Comparison of ENCODE assay signal across 14 cellular contexts in genomic region chr1:76668046-76668445, GRCh38.
A peak's percentile ranks its signal among the peaks of the same experiment; 100 is the strongest.
DNase-seq lines count a peak whose midpoint lies in the region; ATAC-seq, FAIRE-seq and TF ChIP-seq lines count a peak whose summit lies in the region.
"Had no signal": no experiment of that assay in that cellular context is flagged by ENCODE, and none has a peak within 500 bp of the region (broad histone marks: within the 10 kb centered on the region; RNA-seq: fewer than 3 reads in every experiment).

No MANE protein-coding gene starts in this region.

- no peaks in the 10 kb centered on the region for H3K79me2 ChIP-seq in K562 (ENCODE audit: control insufficient read depth, insufficient read depth, low read length)

- TF ChIP-seq CTCF in K562 (IDR thresholded peaks at IDR 0.05 in 2 of 3, conservative IDR thresholded peaks at IDR 0.05 in 1 of 3; ENCODE audit: insufficient read depth in 2 of 3, low read depth in 1 of 3, low read length in 3 of 3): no peak

- TF ChIP-seq RAD21 in K562 (CRISPR knock-in tag; conservative IDR thresholded peaks at IDR 0.05 in 1 of 2, IDR thresholded peaks at IDR 0.05 in 1 of 2): no peak

- intact Hi-C loops in K562 (cut with micrococcal nuclease): no loop called here
- intact Hi-C loops in activated naive CD4-positive, alpha-beta T cell treated with anti-CD3 and anti-CD28 coated beads for 36 hours (cut with micrococcal nuclease): no loop called here

- peak; percentile 47 for DNase-seq in DMS79 (lab: John Stamatoyannopoulos, UW)
- no peak for DNase-seq in K562 (ENCODE audit: extremely low read depth in 1 of 4, low spot score in 3 of 4)
- no peak for DNase-seq in activated effector memory CD4-positive, alpha-beta T cell treated with Interleukin-2 at 50 U/mL for 16 hours
- DNase-seq in stimulated activated CD4-positive, alpha-beta T cell treated with anti-CD3 and anti-CD28 coated beads, Interleukin-12 subunit alpha, Interleukin-12 subunit beta, amount 100 ng/mL, for 4 hours: no peak
- DNase-seq in activated naive CD4-positive, alpha-beta T cell treated with anti-CD3 and anti-CD28 coated beads for 36 hours: no peak
- no peak for DNase-seq in stimulated activated CD4-positive, alpha-beta T cell treated with anti-CD3 and anti-CD28 coated beads, Interleukin-15, amount 100 ng/mL, for 24 hours
- DNase-seq: BE2C; NCI-H1436 treated with DMSO at 0.1 percent for 48 hours; stimulated activated CD4-positive, alpha-beta T cell treated with anti-CD3 and anti-CD28 coated beads, Interleukin-4, amount 100 ng/mL, for 24 hours had no signal

- H3K9me3 ChIP-seq in K562 (replicated peaks; ENCODE audit: control insufficient read depth, insufficient read depth, low read depth, low read length): 0 out of 2 replicates have a peak, but pooled peaks cover 3% of the 10 kb centered on the region
- H3K9me3 ChIP-seq: BE2C, esophagus muscularis mucosa, mucosa of descending colon had no signal

- in situ Hi-C loops in K562 (cut with MboI): no loop called here

- H3K4me3 ChIP-seq in K562: no peak overlapping the region
- H3K4me3 ChIP-seq: esophagus muscularis mucosa, mucosa of descending colon had no signal

- no peak overlapping the region for H3K4me2 ChIP-seq in K562 (ENCODE audit: insufficient read depth, low read length)

- no peak overlapping the region for H2AFZ ChIP-seq in K562 (ENCODE audit: low read depth, low read length)

- peaks cover 7% of the 10 kb centered on the region for H3K4me1 Mint-ChIP-seq in activated naive CD4-positive, alpha-beta T cell treated with anti-CD3 and anti-CD28 coated beads for 36 hours (ENCODE audit: low read depth)

- H3K36me3 Mint-ChIP-seq in activated naive CD4-positive, alpha-beta T cell treated with anti-CD3 and anti-CD28 coated beads for 36 hours (ENCODE audit: low read depth): no peaks in the 10 kb centered on the region

- H3K27me3 ChIP-seq in K562 (ENCODE audit: control insufficient read depth in 2 of 2, insufficient read depth in 2 of 2, low read length in 2 of 2): no peaks in the 10 kb centered on the region
- H3K27me3 ChIP-seq: BE2C, esophagus muscularis mucosa had no signal

- H3K4me3 Mint-ChIP-seq in activated naive CD4-positive, alpha-beta T cell treated with anti-CD3 and anti-CD28 coated beads for 36 hours: no peak overlapping the region

- BruUV-seq in K562 (replicated peaks; lab: Mats Ljungman, UMichigan): no TSS peak

- no peaks in the 10 kb centered on the region for H4K20me1 ChIP-seq in K562 (replicated peaks; ENCODE audit: control insufficient read depth, insufficient read depth, low read length)

- POLR2A ChIA-PET in K562 (lab: Yijun Ruan, JAX): no interaction called here

- no peaks in the 10 kb centered on the region for H3K9me1 ChIP-seq in K562 (ENCODE audit: control insufficient read depth, insufficient read depth, low read length)

- TF ChIP-seq EP300 in K562 (IDR thresholded peaks at IDR 0.05; ENCODE audit: low read length): no peak

- H3K27me3 Mint-ChIP-seq in activated naive CD4-positive, alpha-beta T cell treated with anti-CD3 and anti-CD28 coated beads for 36 hours (ENCODE audit: low read depth): no peaks in the 10 kb centered on the region

- no peak overlapping the region for H3K9ac ChIP-seq in K562 (ENCODE audit: insufficient read depth in 1 of 2, low read depth in 2 of 2, low read length in 2 of 2)

- no peak overlapping the region for H3K27ac ChIP-seq in K562 (ENCODE audit: extremely low read depth, low read depth, low read length)
- H3K27ac ChIP-seq: esophagus muscularis mucosa had no signal

- peak; percentile 75 for ATAC-seq in GM19452 (IDR thresholded peaks at IDR 0.05; ENCODE audit: unreplicated experiment)
- peak; percentile 68 for ATAC-seq in HG03103 (IDR thresholded peaks at IDR 0.05; ENCODE audit: low read depth, unreplicated experiment)
- no peak for ATAC-seq in K562
- ATAC-seq: mucosa of descending colon had no signal

- TF ChIP-seq POLR2A in K562 (conservative IDR thresholded peaks at IDR 0.05): no peak

- H3K36me3 ChIP-seq in K562 (ENCODE audit: control insufficient read depth, insufficient read depth, low read length): no peaks in the 10 kb centered on the region
- H3K36me3 ChIP-seq: BE2C, esophagus muscularis mucosa had no signal

- WGBS in K562 (ENCODE audit: insufficient coverage, low coverage, missing lambda C conversion rate): 5% methylated on average over 5 of the region's 5 CpGs

- H3K27ac Mint-ChIP-seq in activated naive CD4-positive, alpha-beta T cell treated with anti-CD3 and anti-CD28 coated beads for 36 hours: no peak overlapping the region

- CTCF ChIA-PET in K562 (lab: Yijun Ruan, JAX; ENCODE audit: low intra/inter-chr PET ratio): no interaction called here
- CTCF ChIA-PET in activated naive CD4-positive, alpha-beta T cell treated with anti-CD3 and anti-CD28 coated beads for 36 hours (lab: Charles Lee): interaction anchor here (0.7 kb wide), 1 partner anchor 84 kb away, joined by 3 read pairs; no protein-coding TSS in a partner anchor

- peaks cover 5% of the 10 kb centered on the region for H3K9me3 Mint-ChIP-seq in activated naive CD4-positive, alpha-beta T cell treated with anti-CD3 and anti-CD28 coated beads for 36 hours

- H3K4me1 ChIP-seq in K562 (replicated peaks in 1 of 2; ENCODE audit: control insufficient read depth in 2 of 2, insufficient read depth in 2 of 2, low read length in 2 of 2): no peaks in the 10 kb centered on the region
- H3K4me1 ChIP-seq: BE2C, esophagus muscularis mucosa had no signal

- no peak for FAIRE-seq in K562 (lab: Jason Lieb, UNC)
- FAIRE-seq: H54 had no signal

TF ChIP-seq in K562, 482 proteins besides CTCF, POLR2A, EP300 and RAD21:
- TF ChIP-seq DMBX1 (CRISPR knock-in tag; IDR thresholded peaks at IDR 0.05; ENCODE audit: borderline replicate concordance) (peak; percentile 46; the same call in 1 of the 2 replicates), RBM22 (IDR thresholded peaks at IDR 0.05; ENCODE audit: low read depth, low read length, poor library complexity, severe bottlenecking) (no peak)
